In the genomic region with DNA sequence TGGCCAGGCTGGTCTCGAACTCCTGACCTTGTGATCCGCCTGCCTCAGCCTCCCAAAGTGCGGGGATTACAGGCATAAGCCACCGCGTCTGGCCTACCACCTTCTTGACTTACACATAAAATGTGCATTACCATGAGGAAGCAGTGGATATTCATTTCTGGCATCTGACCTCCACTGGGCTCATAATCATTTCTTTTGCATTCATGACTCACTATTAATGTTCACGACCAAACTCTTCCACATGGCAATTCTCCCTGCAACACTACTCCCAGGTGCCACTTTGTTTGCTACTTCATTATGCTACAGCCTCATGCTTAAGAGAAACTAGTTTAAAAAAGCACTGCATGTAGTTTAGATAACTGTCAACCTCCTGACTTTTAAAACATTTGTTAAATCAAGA, we compare ENCODE assay signal across 23 cellular contexts. TPM values are rescaled to one million over a fixed set of nuclear protein-coding genes. Genes with fewer than 3 reads are reported as not detected.
"Had no signal": no experiment of that assay in that cellular context is flagged by ENCODE, and none has a peak within 500 bp of the region (broad histone marks: within the 10 kb centered on the region; RNA-seq: fewer than 3 reads in every experiment).

No MANE protein-coding gene starts in this region.

- H3K4me1 ChIP-seq: parathyroid adenoma, prostate gland, testis had no signal

- H3K9me3 Mint-ChIP-seq: naive B cell; nephron progenitor cell; stimulated activated naive B cell treated with anti-CD40 and anti-IgM and Interleukin-4, amounts not matched to agents 10 μg/mL and 1 μg/mL and 100 μg/mL, for 72 hours; stimulated activated naive CD8-positive, alpha-beta T cell treated with anti-CD3 and anti-CD28 coated beads, Interleukin-15, amount 100 ng/mL, for 72 hours had no signal

- H3K4me3 Mint-ChIP-seq: naive B cell; nephron progenitor cell; stimulated activated naive B cell treated with anti-CD40 and anti-IgM and Interleukin-4, amounts not matched to agents 10 μg/mL and 1 μg/mL and 100 μg/mL, for 72 hours; stimulated activated naive CD8-positive, alpha-beta T cell treated with anti-CD3 and anti-CD28 coated beads, Interleukin-15, amount 100 ng/mL, for 72 hours had no signal

- DNase-seq: cortex of kidney; dorsolateral prefrontal cortex; effector CD8-positive, alpha-beta T cell; esophagus squamous epithelium; foreskin fibroblast; head of caudate nucleus; mesendoderm; naive B cell; nephron progenitor cell; right lobe of liver; spleen; stimulated activated CD4-positive, alpha-beta T cell treated with anti-CD3 and anti-CD28 coated beads, Interleukin-15, amount 100 ng/mL, for 24 hours; stimulated activated CD4-positive, alpha-beta T cell treated with anti-CD3 and anti-CD28 coated beads, Interleukin-1b, Interleukin-23, amount 100 ng/mL, for 48 hours; stimulated activated CD4-positive, alpha-beta T cell treated with anti-CD3 and anti-CD28 coated beads, Interleukin-4, amount 100 ng/mL, for 24 hours; stimulated activated naive B cell treated with anti-CD40 and anti-IgM and Interleukin-4, amounts not matched to agents 10 μg/mL and 1 μg/mL and 100 μg/mL, for 72 hours; stimulated activated naive CD8-positive, alpha-beta T cell treated with anti-CD3 and anti-CD28 coated beads, Interleukin-15, amount 100 ng/mL, for 72 hours; testis; transverse colon had no signal

- H3K4me3 ChIP-seq: dorsolateral prefrontal cortex, esophagus squamous epithelium, hepatocyte, prostate gland, right lobe of liver, spleen, testis, transverse colon had no signal

- H3K36me3 ChIP-seq: prostate gland had no signal

- H3K4me2 ChIP-seq: hepatocyte had no signal

- H3K9ac ChIP-seq: parathyroid adenoma had no signal

- H3K27ac ChIP-seq: epithelial cell of prostate, esophagus squamous epithelium, parathyroid adenoma, prostate gland, spleen, testis, transverse colon had no signal

- H3K27ac Mint-ChIP-seq: nephron progenitor cell; stimulated activated naive B cell treated with anti-CD40 and anti-IgM and Interleukin-4, amounts not matched to agents 10 μg/mL and 1 μg/mL and 100 μg/mL, for 72 hours had no signal

- ATAC-seq: right lobe of liver; stimulated activated naive B cell treated with anti-CD40 and anti-IgM and Interleukin-4, amounts not matched to agents 10 μg/mL and 1 μg/mL and 100 μg/mL, for 72 hours; stimulated activated naive CD8-positive, alpha-beta T cell treated with anti-CD3 and anti-CD28 coated beads, Interleukin-15, amount 100 ng/mL, for 72 hours had no signal

- H3K27me3 Mint-ChIP-seq: naive B cell; stimulated activated naive B cell treated with anti-CD40 and anti-IgM and Interleukin-4, amounts not matched to agents 10 μg/mL and 1 μg/mL and 100 μg/mL, for 72 hours; stimulated activated naive CD8-positive, alpha-beta T cell treated with anti-CD3 and anti-CD28 coated beads, Interleukin-15, amount 100 ng/mL, for 72 hours had no signal

- H2AFZ ChIP-seq: hepatocyte, parathyroid adenoma had no signal

- H3K9me3 ChIP-seq: esophagus squamous epithelium, prostate gland, right lobe of liver, spleen, testis, transverse colon had no signal

- H3K27me3 ChIP-seq: dorsolateral prefrontal cortex, esophagus squamous epithelium, hepatocyte, right lobe of liver, spleen, testis, transverse colon had no signal

RNA-seq across cellular contexts. Expression of a gene that starts 22.7 kb away (rescaled TPM):
- total RNA-seq: lung microvascular endothelial cell had no signal
